Comparison of ENCODE assay signal across 2 cellular contexts in genomic region chr14:69773571-69774276, GRCh38.
TF ChIP-seq lines count a peak whose summit lies in the region.

No MANE protein-coding gene starts in this region.

TF ChIP-seq in GM12891, 5 proteins besides CTCF, POLR2A, EP300 and RAD21:
- no peak for TF ChIP-seq POU2F2 (IDR thresholded peaks at IDR 0.05; ENCODE audit: low read depth, low read length)
- TF ChIP-seq POLR2AphosphoS5 (IDR thresholded peaks at IDR 0.05; ENCODE audit: low read depth, low read length), result peak; percentile 63

TF ChIP-seq in K562, 482 proteins besides CTCF, POLR2A, EP300 and RAD21:
- TF ChIP-seq SUPT5H (IDR thresholded peaks at IDR 0.05), result peak; percentile 43; the same call in 1 of the 2 replicates
- TF ChIP-seq POLR2AphosphoS5 (IDR thresholded peaks at IDR 0.05; ENCODE audit: control insufficient read depth, insufficient read depth, low read depth, low read length), result peak; percentile 27; the same call in 1 of the 2 replicates
- no peak for TF ChIP-seq POU5F1 (IDR thresholded peaks at IDR 0.05; ENCODE audit: borderline replicate concordance, low read depth, low read length, partially characterized antibody)
- no peak for TF ChIP-seq KLF6 (CRISPR knock-in tag; IDR thresholded peaks at IDR 0.05; ENCODE audit: borderline replicate concordance)
- TF ChIP-seq THAP12 (CRISPR knock-in tag; IDR thresholded peaks at IDR 0.05), result no peak
- TF ChIP-seq PCBP1 (IDR thresholded peaks at IDR 0.05; ENCODE audit: low read depth, low read length, poor library complexity, severe bottlenecking), result no peak
- TF ChIP-seq ZNF668 (CRISPR knock-in tag; IDR thresholded peaks at IDR 0.05), result no peak
- peak; percentile 34 for TF ChIP-seq POLR2B (IDR thresholded peaks at IDR 0.05; ENCODE audit: low read depth, partially characterized antibody)
- TF ChIP-seq RBM15 (IDR thresholded peaks at IDR 0.05; ENCODE audit: insufficient read depth, low read length), result no peak
- TF ChIP-seq ZFP36 (IDR thresholded peaks at IDR 0.05; ENCODE audit: low read depth, low read length, partially characterized antibody), result no peak
